12 cellular contexts compared by ENCODE assay signal in genomic region chr3:25453521-25454410, GRCh38. TPM values are rescaled to one million over a fixed set of nuclear protein-coding genes. Genes with fewer than 3 reads are reported as not detected.
DNase-seq lines count a peak whose midpoint lies in the region; ATAC-seq and TF ChIP-seq lines count a peak whose summit lies in the region.
"Had no signal": no experiment of that assay in that cellular context is flagged by ENCODE, and none has a peak within 500 bp of the region (broad histone marks: within the 10 kb centered on the region; RNA-seq: fewer than 3 reads in every experiment).

No MANE protein-coding gene starts in this region.

- no peak for ATAC-seq in CD4-positive, alpha-beta T cell (ENCODE audit: poor library complexity)

- H3K27me3 ChIP-seq in A673 (replicated peaks; ENCODE audit: insufficient read depth, low read depth, low read length, poor library complexity) (no peaks in the 10 kb centered on the region), HUES48 (ENCODE audit: control insufficient read depth, insufficient read depth, low read length) (no peaks in the 10 kb centered on the region)
- H3K27me3 ChIP-seq in CD4-positive, alpha-beta T cell (ENCODE audit: control insufficient read depth, insufficient read depth, low read length), result no peaks in the 10 kb centered on the region
- H3K27me3 ChIP-seq: cardiac muscle cell had no signal

- no TSS peak for BruUV-seq in A673 (replicated peaks; lab: Mats Ljungman, UMichigan)

- no peaks in the 10 kb centered on the region for H3K9me3 Mint-ChIP-seq in CD4-positive, alpha-beta T cell
- no peaks in the 10 kb centered on the region for H3K9me3 Mint-ChIP-seq in endothelial cell (ENCODE audit: unreplicated experiment)

- no peaks in the 10 kb centered on the region for H3K9me3 ChIP-seq in A673 (ENCODE audit: low read depth, low read length, poor library complexity, severe bottlenecking)
- H3K9me3 ChIP-seq in HUES48 (ENCODE audit: control insufficient read depth, insufficient read depth, low read length), result no peaks in the 10 kb centered on the region
- no peaks in the 10 kb centered on the region for H3K9me3 ChIP-seq in CD4-positive, alpha-beta T cell (ENCODE audit: control insufficient read depth, low read length)

- TF ChIP-seq CTCF in A673 (conservative IDR thresholded peaks at IDR 0.05; ENCODE audit: low read depth, low read length) (no peak), endothelial cell (IDR thresholded peaks at IDR 0.05; ENCODE audit: unreplicated experiment) (no peak)
- no peak for TF ChIP-seq CTCF in CD4-positive, alpha-beta T cell (IDR thresholded peaks at IDR 0.05)

- POLR2A ChIA-PET in A673 (lab: Charles Lee; ENCODE audit: low non-redundant PET), result interaction anchor here (0.8 kb wide), 1 partner anchor 15 kb away, joined by 10 read pairs; no protein-coding TSS in a partner anchor
- POLR2A ChIA-PET in CD4-positive, alpha-beta T cell (lab: Charles Lee), result no interaction called here

- peak overlapping the region; percentile 24 for H3K4me3 ChIP-seq in A673 (ENCODE audit: low read depth, low read length, poor library complexity, severe bottlenecking)
- H3K4me3 ChIP-seq in HUES48 (ENCODE audit: low read depth, low read length), result no peak overlapping the region; the same call in 1 of the 2 replicates
- H3K4me3 ChIP-seq: cardiac muscle cell had no signal

- CTCF ChIA-PET in A673 (lab: Charles Lee), result no interaction called here
- CTCF ChIA-PET in CD4-positive, alpha-beta T cell (lab: Charles Lee), result no interaction called here

- no peak overlapping the region for H3K27ac Mint-ChIP-seq in CD4-positive, alpha-beta T cell
- no peak overlapping the region for H3K27ac Mint-ChIP-seq in endothelial cell (ENCODE audit: unreplicated experiment)

- H3K4me1 Mint-ChIP-seq in CD4-positive, alpha-beta T cell (ENCODE audit: low read depth), result no peaks in the 10 kb centered on the region
- peaks cover 16% of the 10 kb centered on the region for H3K4me1 Mint-ChIP-seq in endothelial cell (ENCODE audit: unreplicated experiment)

- no peak overlapping the region for H3K4me3 Mint-ChIP-seq in CD4-positive, alpha-beta T cell
- no peak overlapping the region for H3K4me3 Mint-ChIP-seq in endothelial cell (ENCODE audit: unreplicated experiment)

- no peak overlapping the region; the same call in 1 of the 2 replicates for H3K9ac ChIP-seq in HUES48 (ENCODE audit: low read depth, low read length)

- peaks cover 57% of the 10 kb centered on the region for H3K4me1 ChIP-seq in A673 (ENCODE audit: insufficient read depth, low read length, poor library complexity, severe bottlenecking)
- peaks cover 41% of the 10 kb centered on the region for H3K4me1 ChIP-seq in HUES48 (ENCODE audit: control insufficient read depth, insufficient read depth, low read length)

- peak; percentile 96 for DNase-seq in A673 (ENCODE audit: low spot score)
- DNase-seq in dedifferentiated amniotic fluid mesenchymal stem cell (ENCODE audit: extremely low spot score), result peak; percentile 84
- DNase-seq in myocyte (ENCODE audit: low read depth), result peak; percentile 58
- DNase-seq in GM19238 (ENCODE audit: insufficient read length, low spot score), result no peak
- DNase-seq in occipital lobe (lab: John Stamatoyannopoulos, UW), result no peak
- no peak for DNase-seq in CD4-positive, alpha-beta T cell
- DNase-seq in endothelial cell (ENCODE audit: low spot score), result no peak
- DNase-seq: C1 segment of cervical spinal cord, NCI-H82 had no signal

- H3K36me3 ChIP-seq in A673 (ENCODE audit: insufficient read depth, low read length, poor library complexity, severe bottlenecking) (no peaks in the 10 kb centered on the region), HUES48 (ENCODE audit: control insufficient read depth, insufficient read depth, low read length) (no peaks in the 10 kb centered on the region)
- H3K36me3 ChIP-seq: cardiac muscle cell had no signal

- no peaks in the 10 kb centered on the region for H3K27me3 Mint-ChIP-seq in CD4-positive, alpha-beta T cell
- H3K27me3 Mint-ChIP-seq in endothelial cell (ENCODE audit: unreplicated experiment), result no peaks in the 10 kb centered on the region

- no peaks in the 10 kb centered on the region for H3K36me3 Mint-ChIP-seq in CD4-positive, alpha-beta T cell (ENCODE audit: low read depth)
- H3K36me3 Mint-ChIP-seq in endothelial cell (ENCODE audit: low read depth, unreplicated experiment), result no peaks in the 10 kb centered on the region

- intact Hi-C loops in A673 (cut with micrococcal nuclease; ENCODE audit: unreplicated experiment), result loop anchor here (2.0 to 10.0 kb wide), 2 partner anchors 49 to 121 kb away; no protein-coding TSS in a partner anchor
- intact Hi-C loops in CD4-positive, alpha-beta T cell (cut with DNase I, micrococcal nuclease), result no loop called here

- peak overlapping the region; percentile 85 for H3K27ac ChIP-seq in A673 (ENCODE audit: low read depth, low read length, poor library complexity, severe bottlenecking)
- H3K27ac ChIP-seq in HUES48 (ENCODE audit: low read depth, low read length), result peak overlapping the region; percentile 83
- no peak overlapping the region for H3K27ac ChIP-seq in CD4-positive, alpha-beta T cell (ENCODE audit: low read depth, low read length)

RNA-seq across cellular contexts. Expression of gene RARB, which starts 25.7 kb away (rescaled TPM):
- total RNA-seq in A673 (2021) (0.24 and 0.44 TPM in 2 replicates), myocyte (0.13 TPM in 1 of 2 replicates, not detected in the other), occipital lobe (13.4 TPM), endothelial cell (ENCODE audit: unreplicated experiment) (not detected)
- polyA plus RNA-seq in myocyte (2012), result 0.18 TPM
- not detected for total RNA-seq in CD4-positive, alpha-beta T cell
- total RNA-seq: T-helper 2 cell treated with Interferon-gamma antibody and Interleukin-4, amounts not matched to agents 100 ng/mL and 5 ng/mL, for 36 hours had no signal

Comparison
In these comparisons a context has a peak if more than half of its experiments do, and no peak if none do; other contexts are left out.
1. DNase-seq: peak in A673 (single experiment), dedifferentiated amniotic fluid mesenchymal stem cell (single experiment) and myocyte (single experiment); none in GM19238 (single experiment), occipital lobe (single experiment), CD4-positive, alpha-beta T cell (0 of 10) and endothelial cell (single experiment).
2. RNA of gene RARB, which starts 25.7 kb away (total RNA-seq): 13.4 TPM in occipital lobe (single experiment); 0.24 to 0.44 TPM in A673, 0.13 TPM in myocyte, not detected in endothelial cell (single experiment) and not detected in CD4-positive, alpha-beta T cell; every median in the first group is over 10 times any median in the second.